In genomic region chr15:84780492-84780891, GRCh38 we compare ENCODE assay signal across 25 cellular contexts. TPM values are rescaled to one million over a fixed set of nuclear protein-coding genes. Genes with fewer than 3 reads are reported as not detected.
DNase-seq lines count a peak whose midpoint lies in the region; ATAC-seq and TF ChIP-seq lines count a peak whose summit lies in the region.
"Had no signal": no experiment of that assay in that cellular context is flagged by ENCODE, and none has a peak within 500 bp of the region (broad histone marks: within the 10 kb centered on the region; RNA-seq: fewer than 3 reads in every experiment).

No MANE protein-coding gene starts in this region.

- CTCF ChIA-PET in activated CD8-positive, alpha-beta memory T cell treated with anti-CD3 and anti-CD28 coated beads, Interleukin-2, amount 10 ng/mL, durations not matched to agents 7 days and 5 days (lab: Charles Lee), result interaction anchor here (1.5 kb wide), 1 partner anchor 193 kb away, joined by 3 read pairs; no protein-coding TSS in a partner anchor
- CTCF ChIA-PET in CD4-positive, alpha-beta T cell (lab: Charles Lee), result no interaction called here
- CTCF ChIA-PET in Calu3 (lab: Charles Lee), result no interaction called here

- H4K20me1 ChIP-seq in smooth muscle cell (ENCODE audit: low read depth), result peaks cover 82% of the 10 kb centered on the region

- H3K9ac ChIP-seq in smooth muscle cell (ENCODE audit: low read depth), result no peak overlapping the region
- H3K9ac ChIP-seq: BLaER1 had no signal

- peaks cover 3% of the 10 kb centered on the region for H3F3A ChIP-seq in smooth muscle cell (ENCODE audit: low read depth)

- ATAC-seq in activated CD8-positive, alpha-beta memory T cell treated with anti-CD3 and anti-CD28 coated beads, Interleukin-2, amount 10 ng/mL, durations not matched to agents 7 days and 5 days, result no peak
- ATAC-seq in CD4-positive, alpha-beta T cell (ENCODE audit: poor library complexity), result no peak
- no peak for ATAC-seq in HG02798 (IDR thresholded peaks at IDR 0.05; ENCODE audit: poor library complexity, unreplicated experiment)
- ATAC-seq: CD8-positive, alpha-beta T cell; GM12878 had no signal

- peak; percentile 19 for DNase-seq in activated CD8-positive, alpha-beta memory T cell treated with anti-CD3 and anti-CD28 coated beads for 24 hours
- DNase-seq in activated CD8-positive, alpha-beta memory T cell treated with anti-CD3 and anti-CD28 coated beads, Interleukin-2, amount 10 ng/mL, durations not matched to agents 7 days and 5 days, result no peak
- DNase-seq in CD4-positive, alpha-beta T cell, result no peak
- no peak for DNase-seq in Calu3
- no peak for DNase-seq in smooth muscle cell (lab: John Stamatoyannopoulos, UW; ENCODE audit: unreplicated experiment)
- no peak for DNase-seq in GM19238 (ENCODE audit: insufficient read length, low spot score)
- no peak for DNase-seq in NCI-H128 (lab: John Stamatoyannopoulos, UW; ENCODE audit: unreplicated experiment)
- DNase-seq: 8988T; ACHN; BE2C; C1 segment of cervical spinal cord; Caco-2; CD4-positive, CD25-positive, alpha-beta regulatory T cell; CD8-positive, alpha-beta T cell; DMS 273 treated with DMSO at 0.1 percent for 48 hours; DMS153; DMS53; DMS79; DND-41; EL; GDM1 had no signal

- H3K36me3 ChIP-seq in smooth muscle cell (ENCODE audit: low read depth), result no peaks in the 10 kb centered on the region

- POLR2A ChIA-PET in CD4-positive, alpha-beta T cell (lab: Charles Lee), result no interaction called here

- no peaks in the 10 kb centered on the region for H3K9me3 ChIP-seq in CD4-positive, alpha-beta T cell (ENCODE audit: control insufficient read depth, low read length)
- no peaks in the 10 kb centered on the region for H3K9me3 ChIP-seq in smooth muscle cell (replicated peaks; ENCODE audit: low read depth)
- H3K9me3 ChIP-seq: BE2C, BLaER1, Caco-2 had no signal

- no peaks in the 10 kb centered on the region for H3K27me3 Mint-ChIP-seq in activated CD8-positive, alpha-beta memory T cell treated with anti-CD3 and anti-CD28 coated beads, Interleukin-2, amount 10 ng/mL, durations not matched to agents 7 days and 5 days
- no peaks in the 10 kb centered on the region for H3K27me3 Mint-ChIP-seq in CD4-positive, alpha-beta T cell
- H3K27me3 Mint-ChIP-seq in Calu3 (ENCODE audit: unreplicated experiment), result no peaks in the 10 kb centered on the region
- H3K27me3 Mint-ChIP-seq: CD4-positive, CD25-positive, alpha-beta regulatory T cell had no signal

- no peaks in the 10 kb centered on the region for H3K9me3 Mint-ChIP-seq in activated CD8-positive, alpha-beta memory T cell treated with anti-CD3 and anti-CD28 coated beads, Interleukin-2, amount 10 ng/mL, durations not matched to agents 7 days and 5 days (ENCODE audit: low read depth)
- H3K9me3 Mint-ChIP-seq in CD4-positive, alpha-beta T cell, result no peaks in the 10 kb centered on the region
- no peaks in the 10 kb centered on the region for H3K9me3 Mint-ChIP-seq in Calu3 (ENCODE audit: low read depth, unreplicated experiment)
- H3K9me3 Mint-ChIP-seq: CD14-positive monocyte; CD4-positive, CD25-positive, alpha-beta regulatory T cell; CD8-positive, alpha-beta T cell had no signal

- intact Hi-C loops in CD4-positive, alpha-beta T cell (cut with DNase I, micrococcal nuclease), result no loop called here
- intact Hi-C loops in Calu3 (cut with micrococcal nuclease; ENCODE audit: unreplicated experiment), result no loop called here

- H3K27ac Mint-ChIP-seq in activated CD8-positive, alpha-beta memory T cell treated with anti-CD3 and anti-CD28 coated beads, Interleukin-2, amount 10 ng/mL, durations not matched to agents 7 days and 5 days, result no peak overlapping the region
- peak overlapping the region; percentile 41 for H3K27ac Mint-ChIP-seq in CD4-positive, alpha-beta T cell
- peak overlapping the region; percentile 21 for H3K27ac Mint-ChIP-seq in Calu3 (ENCODE audit: unreplicated experiment)

- no peak overlapping the region for H3K4me3 ChIP-seq in smooth muscle cell
- H3K4me3 ChIP-seq: BLaER1, GM12878 had no signal

- H3K4me3 Mint-ChIP-seq in activated CD8-positive, alpha-beta memory T cell treated with anti-CD3 and anti-CD28 coated beads, Interleukin-2, amount 10 ng/mL, durations not matched to agents 7 days and 5 days, result no peak overlapping the region
- H3K4me3 Mint-ChIP-seq in CD4-positive, alpha-beta T cell, result no peak overlapping the region
- H3K4me3 Mint-ChIP-seq in Calu3 (ENCODE audit: low read depth, unreplicated experiment), result no peak overlapping the region
- H3K4me3 Mint-ChIP-seq: CD14-positive monocyte; CD4-positive, CD25-positive, alpha-beta regulatory T cell; CD8-positive, alpha-beta T cell had no signal

- peaks cover 10% of the 10 kb centered on the region for H3K4me1 ChIP-seq in smooth muscle cell (ENCODE audit: low read depth)
- H3K4me1 ChIP-seq: BE2C, Caco-2 had no signal

- H3K4me2 ChIP-seq in smooth muscle cell, result no peak overlapping the region
- H3K4me2 ChIP-seq: BLaER1 had no signal

- H3K79me2 ChIP-seq in smooth muscle cell (ENCODE audit: low read depth), result peaks cover 84% of the 10 kb centered on the region

- no peaks in the 10 kb centered on the region for H3K27me3 ChIP-seq in CD4-positive, alpha-beta T cell (ENCODE audit: control insufficient read depth, insufficient read depth, low read length)
- H3K27me3 ChIP-seq in smooth muscle cell (ENCODE audit: low read depth), result no peaks in the 10 kb centered on the region
- H3K27me3 ChIP-seq: BE2C, BLaER1 had no signal

- H3K27ac ChIP-seq in CD4-positive, alpha-beta T cell (ENCODE audit: low read depth, low read length), result no peak overlapping the region
- peak overlapping the region; percentile 0 for H3K27ac ChIP-seq in smooth muscle cell (ENCODE audit: low read depth)
- H3K27ac ChIP-seq: BLaER1 had no signal

- WGBS in smooth muscle cell (ENCODE audit: low lambda C conversion rate), result 99% methylated on average over 3 of the region's 3 CpGs

- BruUV-seq in Calu3 (replicated peaks; lab: Mats Ljungman, UMichigan), result no TSS peak

- no peak overlapping the region for H2AFZ ChIP-seq in smooth muscle cell (ENCODE audit: low read depth)

- H3K4me1 Mint-ChIP-seq in activated CD8-positive, alpha-beta memory T cell treated with anti-CD3 and anti-CD28 coated beads, Interleukin-2, amount 10 ng/mL, durations not matched to agents 7 days and 5 days, result peaks cover 26% of the 10 kb centered on the region
- H3K4me1 Mint-ChIP-seq in CD4-positive, alpha-beta T cell (ENCODE audit: low read depth), result peaks cover 19% of the 10 kb centered on the region
- H3K4me1 Mint-ChIP-seq in Calu3 (ENCODE audit: low read depth, unreplicated experiment), result no peaks in the 10 kb centered on the region

- peaks cover 38% of the 10 kb centered on the region for H3K36me3 Mint-ChIP-seq in activated CD8-positive, alpha-beta memory T cell treated with anti-CD3 and anti-CD28 coated beads, Interleukin-2, amount 10 ng/mL, durations not matched to agents 7 days and 5 days
- H3K36me3 Mint-ChIP-seq in CD4-positive, alpha-beta T cell (ENCODE audit: low read depth), result peaks cover 70% of the 10 kb centered on the region
- H3K36me3 Mint-ChIP-seq in Calu3 (ENCODE audit: insufficient read depth, unreplicated experiment), result peaks cover 56% of the 10 kb centered on the region

- TF ChIP-seq CTCF in CD4-positive, alpha-beta T cell (IDR thresholded peaks at IDR 0.05), result no peak
- TF ChIP-seq CTCF in Calu3 (IDR thresholded peaks at IDR 0.05; ENCODE audit: unreplicated experiment) (no peak), smooth muscle cell (IDR thresholded peaks at IDR 0.05; ENCODE audit: borderline replicate concordance, insufficient read depth, poor library complexity, severe bottlenecking) (no peak)

RNA-seq across cellular contexts. Expression of gene ZNF592, which starts 32.1 kb away (rescaled TPM):
- total RNA-seq in activated CD8-positive, alpha-beta memory T cell treated with anti-CD3 and anti-CD28 coated beads, Interleukin-2, amount 10 ng/mL, durations not matched to agents 7 days and 5 days, result 10 to 100 TPM; 32.9 to 39.7 TPM
- total RNA-seq in CD4-positive, alpha-beta T cell, result 10 to 100 TPM; 37.5 to 38.2 TPM
- total RNA-seq in Calu3 (2022) (49.5 and 49.6 TPM in 2 replicates), smooth muscle cell (7.7 and 10.7 TPM in 2 replicates)
- polyA plus RNA-seq in smooth muscle cell, result 10.8 and 15.7 TPM in 2 replicates

RNA-seq across cellular contexts. Expression of gene ALPK3, which starts 36.7 kb away (rescaled TPM):
- under 1 TPM; 0.23 to 0.35 TPM for total RNA-seq in activated CD8-positive, alpha-beta memory T cell treated with anti-CD3 and anti-CD28 coated beads, Interleukin-2, amount 10 ng/mL, durations not matched to agents 7 days and 5 days
- total RNA-seq in CD4-positive, alpha-beta T cell, result under 1 TPM; 0.14 TPM
- total RNA-seq in Calu3 (2022), result 4.6 TPM in 2 replicates
- total RNA-seq in smooth muscle cell, result 10.4 and 18.8 TPM in 2 replicates
- polyA plus RNA-seq in smooth muscle cell, result 3.5 and 6.1 TPM in 2 replicates
- polyA plus RNA-seq: CD4-positive, CD25-positive, alpha-beta regulatory T cell had no signal
